In the genomic region with DNA sequence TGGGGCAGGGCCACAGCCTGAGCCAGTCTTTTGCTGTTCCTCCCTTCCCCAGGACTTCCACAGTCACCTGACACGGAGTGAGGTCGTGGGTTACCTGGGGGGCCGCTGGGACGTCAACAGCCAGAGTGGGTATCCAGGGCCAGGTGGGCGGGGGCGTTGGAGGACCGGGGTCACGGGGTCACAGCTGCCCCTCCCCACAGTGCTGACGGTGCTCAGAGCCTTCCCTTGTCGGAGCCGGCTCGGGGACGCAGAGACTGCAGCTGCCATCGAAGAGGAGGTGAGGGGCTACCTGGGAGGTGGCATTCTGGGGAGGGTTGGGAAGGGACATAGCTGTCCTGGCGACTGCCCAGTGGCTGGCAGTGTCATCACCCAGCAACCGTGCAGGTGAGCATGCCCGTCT, we compare ENCODE assay signal across 1 cellular context.
TF ChIP-seq lines count a peak whose summit lies in the region.

No MANE protein-coding gene starts in this region.

TF ChIP-seq in HEK293, 187 proteins besides CTCF, POLR2A, EP300 and RAD21 (continued from another document):
- TF ChIP-seq, protein P1, sequence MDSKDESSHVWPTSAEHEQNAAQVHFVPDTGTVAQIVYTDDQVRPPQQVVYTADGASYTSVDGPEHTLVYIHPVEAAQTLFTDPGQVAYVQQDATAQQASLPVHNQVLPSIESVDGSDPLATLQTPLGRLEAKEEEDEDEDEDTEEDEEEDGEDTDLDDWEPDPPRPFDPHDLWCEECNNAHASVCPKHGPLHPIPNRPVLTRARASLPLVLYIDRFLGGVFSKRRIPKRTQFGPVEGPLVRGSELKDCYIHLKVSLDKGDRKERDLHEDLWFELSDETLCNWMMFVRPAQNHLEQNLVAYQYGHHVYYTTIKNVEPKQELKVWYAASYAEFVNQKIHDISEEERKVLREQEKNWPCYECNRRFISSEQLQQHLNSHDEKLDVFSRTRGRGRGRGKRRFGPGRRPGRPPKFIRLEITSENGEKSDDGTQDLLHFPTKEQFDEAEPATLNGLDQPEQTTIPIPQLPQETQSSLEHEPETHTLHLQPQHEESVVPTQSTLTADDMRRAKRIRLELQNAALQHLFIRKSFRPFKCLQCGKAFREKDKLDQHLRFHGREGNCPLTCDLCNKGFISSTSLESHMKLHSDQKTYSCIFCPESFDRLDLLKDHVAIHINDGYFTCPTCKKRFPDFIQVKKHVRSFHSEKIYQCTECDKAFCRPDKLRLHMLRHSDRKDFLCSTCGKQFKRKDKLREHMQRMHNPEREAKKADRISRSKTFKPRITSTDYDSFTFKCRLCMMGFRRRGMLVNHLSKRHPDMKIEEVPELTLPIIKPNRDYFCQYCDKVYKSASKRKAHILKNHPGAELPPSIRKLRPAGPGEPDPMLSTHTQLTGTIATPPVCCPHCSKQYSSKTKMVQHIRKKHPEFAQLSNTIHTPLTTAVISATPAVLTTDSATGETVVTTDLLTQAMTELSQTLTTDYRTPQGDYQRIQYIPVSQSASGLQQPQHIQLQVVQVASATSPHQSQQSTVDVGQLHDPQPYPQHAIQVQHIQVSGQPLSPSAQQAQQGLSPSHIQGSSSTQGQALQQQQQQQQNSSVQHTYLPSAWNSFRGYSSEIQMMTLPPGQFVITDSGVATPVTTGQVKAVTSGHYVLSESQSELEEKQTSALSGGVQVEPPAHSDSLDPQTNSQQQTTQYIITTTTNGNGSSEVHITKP (tag by site-specific recombination; IDR thresholded peaks at IDR 0.05): peak; percentile 56
- TF ChIP-seq ZNF560 (tag by site-specific recombination; IDR thresholded peaks at IDR 0.05; ENCODE audit: borderline replicate concordance) (no peak), ZNF654 (tag by site-specific recombination; IDR thresholded peaks at IDR 0.05; ENCODE audit: low read depth) (no peak), ZNF2 (tag by site-specific recombination; IDR thresholded peaks at IDR 0.05) (no peak)
